In genomic region chr18:12837747-12838146, GRCh38 we compare ENCODE assay signal across 9 cellular contexts. TPM values are rescaled to one million over a fixed set of nuclear protein-coding genes. Genes with fewer than 3 reads are reported as not detected.
A peak's percentile ranks its signal among the peaks of the same experiment; 100 is the strongest.
DNase-seq lines count a peak whose midpoint lies in the region; ATAC-seq, FAIRE-seq and TF ChIP-seq lines count a peak whose summit lies in the region.
"Had no signal": no experiment of that assay in that cellular context is flagged by ENCODE, and none has a peak within 500 bp of the region (broad histone marks: within the 10 kb centered on the region; RNA-seq: fewer than 3 reads in every experiment).

No MANE protein-coding gene starts in this region.

- ATAC-seq in HG03025 (IDR thresholded peaks at IDR 0.05; ENCODE audit: low FRiP score, unreplicated experiment), result no peak

- H3K9me3 ChIP-seq in OCI-LY3 (ENCODE audit: insufficient read depth, low read length) (no peaks in the 10 kb centered on the region), neutrophil (no peaks in the 10 kb centered on the region), neural progenitor cell (ENCODE audit: low read depth) (no peaks in the 10 kb centered on the region)

- H3K4me1 ChIP-seq in OCI-LY3 (ENCODE audit: low read length) (peaks cover 38% of the 10 kb centered on the region), neutrophil (ENCODE audit: control insufficient read depth in 1 of 2, insufficient read depth in 1 of 2, low read depth in 1 of 2, low read length in 1 of 2) (peaks cover 35 to 37% of the 10 kb centered on the region in 2 experiments), neural progenitor cell (no peaks in the 10 kb centered on the region)

- peaks cover 7% of the 10 kb centered on the region for H3F3A ChIP-seq in neural progenitor cell (ENCODE audit: low read depth)

- no peak for TF ChIP-seq POLR2A in GM12891 (IDR thresholded peaks at IDR 0.05; ENCODE audit: low read depth, low read length)

- H3K27me3 ChIP-seq in OCI-LY3 (ENCODE audit: low read depth, low read length) (no peaks in the 10 kb centered on the region), neutrophil (no peaks in the 10 kb centered on the region), neural progenitor cell (no peaks in the 10 kb centered on the region)

- H3K36me3 Mint-ChIP-seq in chondrocyte (ENCODE audit: low read depth) (peaks cover 17% of the 10 kb centered on the region), neural progenitor cell (peaks cover 11% of the 10 kb centered on the region)

- TF ChIP-seq CTCF in OCI-LY3 (IDR thresholded peaks at IDR 0.05; ENCODE audit: low read depth, low read length), result no peak
- TF ChIP-seq CTCF in chondrocyte (IDR thresholded peaks at IDR 0.05), result no peak
- TF ChIP-seq CTCF in neutrophil (IDR thresholded peaks at IDR 0.05), result no peak
- no peak for TF ChIP-seq CTCF in neural progenitor cell (IDR thresholded peaks at IDR 0.05)

- peak overlapping the region; percentile 11 for H3K4me3 Mint-ChIP-seq in chondrocyte (ENCODE audit: unreplicated experiment)
- H3K4me3 Mint-ChIP-seq in neural progenitor cell, result no peak overlapping the region

- peaks cover 50% of the 10 kb centered on the region for H3K79me2 ChIP-seq in OCI-LY3 (ENCODE audit: low read length)
- H3K79me2 ChIP-seq in neural progenitor cell (ENCODE audit: low read depth), result peaks cover 38% of the 10 kb centered on the region

- peak overlapping the region; percentile 50 for H3K4me3 ChIP-seq in OCI-LY3 (ENCODE audit: low read length)
- H3K4me3 ChIP-seq in neutrophil (ENCODE audit: low read depth in 1 of 2, low read length in 1 of 2), result peak overlapping the region in 1 of 2 experiments; percentile 38
- H3K4me3 ChIP-seq in neural progenitor cell, result no peak overlapping the region

- H3K27me3 Mint-ChIP-seq in chondrocyte (ENCODE audit: low read depth), result no peaks in the 10 kb centered on the region
- H3K27me3 Mint-ChIP-seq in neural progenitor cell (ENCODE audit: insufficient read depth, low read depth), result no peaks in the 10 kb centered on the region

- H3K36me3 ChIP-seq in OCI-LY3 (replicated peaks; ENCODE audit: low read depth, low read length) (peaks cover 15% of the 10 kb centered on the region), neutrophil (peaks cover 7% of the 10 kb centered on the region), neural progenitor cell (no peaks in the 10 kb centered on the region)

- no peaks in the 10 kb centered on the region for H3K9me3 Mint-ChIP-seq in chondrocyte (ENCODE audit: low read depth)
- no peaks in the 10 kb centered on the region for H3K9me3 Mint-ChIP-seq in neural progenitor cell

- DNase-seq in chondrocyte (ENCODE audit: low spot score) (no peak), GM12891 (ENCODE audit: insufficient read length, low spot score) (no peak), kidney tubule cell (ENCODE audit: low spot score) (no peak), neural progenitor cell (ENCODE audit: low spot score) (no peak)
- DNase-seq: NCI-H1048 had no signal

- H3K27ac Mint-ChIP-seq in chondrocyte (ENCODE audit: unreplicated experiment) (peak overlapping the region; percentile 89), neural progenitor cell (no peak overlapping the region)

- H4K20me1 ChIP-seq in OCI-LY3 (ENCODE audit: insufficient read depth, low read length) (no peaks in the 10 kb centered on the region; the same call in 1 of the 2 replicates), neural progenitor cell (ENCODE audit: low read depth) (no peaks in the 10 kb centered on the region)

- H2AFZ ChIP-seq in OCI-LY3 (ENCODE audit: low read depth, low read length) (no peak overlapping the region), neural progenitor cell (replicated peaks) (no peak overlapping the region)

- H3K4me2 ChIP-seq in OCI-LY3 (ENCODE audit: low read length) (peak overlapping the region; percentile 67), neural progenitor cell (no peak overlapping the region)

- H3K4me1 Mint-ChIP-seq in chondrocyte (ENCODE audit: low read depth) (peaks cover 35% of the 10 kb centered on the region), neural progenitor cell (no peaks in the 10 kb centered on the region)

- FAIRE-seq in G401.6 (lab: Jason Lieb, UNC), result peak; percentile 47
- FAIRE-seq in GM12891 (lab: Jason Lieb, UNC), result no peak

- H3K27ac ChIP-seq in OCI-LY3 (ENCODE audit: low read length), result peak overlapping the region; percentile 93
- peak overlapping the region; percentile 91 for H3K27ac ChIP-seq in neutrophil
- no peak overlapping the region for H3K27ac ChIP-seq in neural progenitor cell

- H3K9ac ChIP-seq in OCI-LY3 (ENCODE audit: low read length) (peak overlapping the region; percentile 38), neural progenitor cell (no peak overlapping the region)

TF ChIP-seq in GM12891, 5 proteins besides CTCF, POLR2A, EP300 and RAD21:
- TF ChIP-seq POLR2AphosphoS5 (IDR thresholded peaks at IDR 0.05; ENCODE audit: low read depth, low read length), result no peak
- no peak for TF ChIP-seq PAX5 (IDR thresholded peaks at IDR 0.05; ENCODE audit: insufficient read depth, low read length, severe bottlenecking)
- no peak for TF ChIP-seq TAF1 (IDR thresholded peaks at IDR 0.05; ENCODE audit: low read depth, low read length)

RNA-seq across cellular contexts. Expression of gene PTPN2, which starts 46.3 kb away (rescaled TPM):
- total RNA-seq in chondrocyte (21.9 to 29.0 TPM (median 22.2 TPM) in 3 replicates), neural progenitor cell (ENCODE audit: low replicate concordance) (47.7 and 57.9 TPM in 2 replicates)
- polyA plus RNA-seq in GM12891 (2012; ENCODE audit: low read depth, missing spikeins), result 28.7 TPM
